In genomic region chr10:78254013-78254412, GRCh38 we compare ENCODE assay signal across 27 cellular contexts.
"Had no signal": no experiment of that assay in that cellular context is flagged by ENCODE, and none has a peak within 500 bp of the region (broad histone marks: within the 10 kb centered on the region; RNA-seq: fewer than 3 reads in every experiment).

No MANE protein-coding gene starts in this region.

- H3K27ac Mint-ChIP-seq: activated B cell treated with CpG ODN at 0.5 μM for 24 hours; activated CD4-positive, alpha-beta T cell treated with anti-CD3 and anti-CD28 coated beads for 36 hours; activated naive CD8-positive, alpha-beta T cell treated with anti-CD3 and anti-CD28 coated beads for 36 hours; activated T-cell treated with anti-CD3 and anti-CD28 coated beads, Interleukin-2, amount 50 U/mL, for 24 hours; activated T-helper 17 cell treated with anti-CD3 and anti-CD28 coated beads, Interleukin-2, amount 50 U/mL, for 72 hours; dendritic cell treated with granulocyte-macrophage colony-stimulating factor and Interleukin-4, amounts not matched to agents 40 ng/mL and 50 ng/mL, for 4 days; stimulated activated effector memory CD8-positive, alpha-beta T cell treated with anti-CD3 and anti-CD28 coated beads, Interleukin-12 subunit alpha, Interleukin-12 subunit beta, amount 100 ng/mL, for 72 hours; T-helper 17 cell had no signal

- H2AFZ ChIP-seq: hepatocyte had no signal

- H3K9me3 Mint-ChIP-seq: activated B cell treated with CpG ODN at 0.5 μM for 24 hours; activated naive CD8-positive, alpha-beta T cell treated with anti-CD3 and anti-CD28 coated beads for 36 hours; activated T-cell treated with anti-CD3 and anti-CD28 coated beads, Interleukin-2, amount 50 U/mL, for 24 hours; activated T-helper 17 cell treated with anti-CD3 and anti-CD28 coated beads, Interleukin-2, amount 50 U/mL, for 72 hours; dendritic cell treated with granulocyte-macrophage colony-stimulating factor and Interleukin-4, amounts not matched to agents 40 ng/mL and 50 ng/mL, for 4 days; immature natural killer cell; nephron; stimulated activated effector memory CD8-positive, alpha-beta T cell treated with anti-CD3 and anti-CD28 coated beads, Interleukin-12 subunit alpha, Interleukin-12 subunit beta, amount 100 ng/mL, for 72 hours had no signal

- H3K4me2 ChIP-seq: hepatocyte had no signal

- H3K4me1 ChIP-seq: right lobe of liver had no signal

- FAIRE-seq: frontal cortex, small intestine had no signal

- DNase-seq: activated B cell treated with CpG ODN at 0.5 μM for 24 hours; activated CD4-positive, alpha-beta T cell treated with anti-CD3 and anti-CD28 coated beads for 36 hours; activated CD4-positive, alpha-beta T cell treated with anti-CD3 and anti-CD28 coated beads, Interleukin-2, amount 50 U/mL, for 4 hours; activated CD8-positive, alpha-beta memory T cell treated with anti-CD3 and anti-CD28 coated beads for 24 hours; activated CD8-positive, alpha-beta memory T cell treated with anti-CD3 and anti-CD28 coated beads, Interleukin-2, amount 50 U/mL, for 4 hours; activated naive CD8-positive, alpha-beta T cell treated with anti-CD3 and anti-CD28 coated beads for 36 hours; activated T-cell treated with anti-CD3 and anti-CD28 coated beads, Interleukin-2, amount 50 U/mL, for 24 hours; amniotic stem cell; effector CD8-positive, alpha-beta T cell; glutamatergic neuron; immature natural killer cell; kidney glomerular epithelial cell; left ventricle myocardium inferior; midbrain; right lobe of liver; small intestine; stimulated activated CD4-positive, alpha-beta T cell treated with anti-CD3 and anti-CD28 coated beads, Interleukin-2, amount 100 ng/mL, for 24 hours; T-helper 17 cell; transverse colon had no signal

- H3K4me3 ChIP-seq: cardiac muscle cell, hepatocyte, left ventricle myocardium inferior, right lobe of liver, transverse colon, vagina had no signal

- H3K79me2 ChIP-seq: hepatocyte had no signal

- ATAC-seq: activated CD4-positive, alpha-beta T cell treated with anti-CD3 and anti-CD28 coated beads for 36 hours; activated T-helper 17 cell treated with anti-CD3 and anti-CD28 coated beads, Interleukin-2, amount 50 U/mL, for 72 hours; right lobe of liver; stimulated activated effector memory CD8-positive, alpha-beta T cell treated with anti-CD3 and anti-CD28 coated beads, Interleukin-12 subunit alpha, Interleukin-12 subunit beta, amount 100 ng/mL, for 72 hours; T-helper 17 cell had no signal

- H3K4me3 Mint-ChIP-seq: activated B cell treated with CpG ODN at 0.5 μM for 24 hours; activated CD4-positive, alpha-beta T cell treated with anti-CD3 and anti-CD28 coated beads for 36 hours; activated naive CD8-positive, alpha-beta T cell treated with anti-CD3 and anti-CD28 coated beads for 36 hours; activated T-cell treated with anti-CD3 and anti-CD28 coated beads, Interleukin-2, amount 50 U/mL, for 24 hours; activated T-helper 17 cell treated with anti-CD3 and anti-CD28 coated beads, Interleukin-2, amount 50 U/mL, for 72 hours; dendritic cell treated with granulocyte-macrophage colony-stimulating factor and Interleukin-4, amounts not matched to agents 40 ng/mL and 50 ng/mL, for 4 days; immature natural killer cell; nephron; stimulated activated effector memory CD8-positive, alpha-beta T cell treated with anti-CD3 and anti-CD28 coated beads, Interleukin-12 subunit alpha, Interleukin-12 subunit beta, amount 100 ng/mL, for 72 hours; T-helper 17 cell had no signal

- H3K27ac ChIP-seq: cardiac muscle cell, hepatocyte, left ventricle myocardium inferior, right lobe of liver, transverse colon, vagina had no signal

- H3K36me3 Mint-ChIP-seq: activated naive CD8-positive, alpha-beta T cell treated with anti-CD3 and anti-CD28 coated beads for 36 hours; immature natural killer cell; stimulated activated effector memory CD8-positive, alpha-beta T cell treated with anti-CD3 and anti-CD28 coated beads, Interleukin-12 subunit alpha, Interleukin-12 subunit beta, amount 100 ng/mL, for 72 hours had no signal

- H3K36me3 ChIP-seq: cardiac muscle cell, left ventricle myocardium inferior, right lobe of liver, transverse colon, vagina had no signal

- H3K4me1 Mint-ChIP-seq: activated T-helper 17 cell treated with anti-CD3 and anti-CD28 coated beads, Interleukin-2, amount 50 U/mL, for 72 hours had no signal

- H3K9me3 ChIP-seq: left ventricle myocardium inferior, right lobe of liver, transverse colon, vagina had no signal

- H3K27me3 ChIP-seq: cardiac muscle cell, hepatocyte, right lobe of liver, transverse colon, vagina had no signal
